Comparison of ENCODE assay signal across 9 cellular contexts in genomic region chr1:2108213-2108876, GRCh38.
DNase-seq lines count a peak whose midpoint lies in the region; ATAC-seq and TF ChIP-seq lines count a peak whose summit lies in the region.
"Had no signal": no experiment of that assay in that cellular context is flagged by ENCODE, and none has a peak within 500 bp of the region (broad histone marks: within the 10 kb centered on the region; RNA-seq: fewer than 3 reads in every experiment).

No MANE protein-coding gene starts in this region.

- H3K4me1 ChIP-seq in iPS DF 6.9 (ENCODE audit: control insufficient read depth, insufficient read depth, low read length), result peaks cover 3% of the 10 kb centered on the region; the same call in 1 of the 2 replicates

- H3K4me3 ChIP-seq in GM12875 (ENCODE audit: low read depth, low read length) (no peak overlapping the region), WERI-Rb-1 (ENCODE audit: low read depth, low read length) (no peak overlapping the region), iPS DF 6.9 (ENCODE audit: low read length) (no peak overlapping the region)

- ATAC-seq in HG03045 (IDR thresholded peaks at IDR 0.05; ENCODE audit: unreplicated experiment), result no peak

- WGBS in iPS DF 6.9 (ENCODE audit: insufficient coverage, insufficient read length), result no CpG with 5 or more reads among the region's 33 CpGs

- no peaks in the 10 kb centered on the region for H3K36me3 ChIP-seq in WERI-Rb-1
- H3K36me3 ChIP-seq in iPS DF 6.9 (ENCODE audit: control insufficient read depth, insufficient read depth, low read length), result peaks cover 3% of the 10 kb centered on the region; the same call in 1 of the 2 replicates

- peak; percentile 28; the same call in 1 of the 2 replicates for TF ChIP-seq CTCF in GM12875 (IDR thresholded peaks at IDR 0.05; ENCODE audit: borderline replicate concordance, insufficient read depth, low read depth, low read length)
- TF ChIP-seq CTCF in WERI-Rb-1 (IDR thresholded peaks at IDR 0.05; ENCODE audit: low read depth, low read length), result peak; percentile 85

- H3K27me3 ChIP-seq in WERI-Rb-1 (ENCODE audit: insufficient read depth, low read depth, severe bottlenecking) (no peaks in the 10 kb centered on the region), iPS DF 6.9 (ENCODE audit: control insufficient read depth, insufficient read depth, low read length) (no peaks in the 10 kb centered on the region)

- H3K9me3 ChIP-seq in WERI-Rb-1 (ENCODE audit: severe bottlenecking) (no peaks in the 10 kb centered on the region), iPS DF 6.9 (ENCODE audit: control insufficient read depth, insufficient read depth, low read length) (no peaks in the 10 kb centered on the region)

- H3K27ac ChIP-seq in WERI-Rb-1 (no peak overlapping the region), iPS DF 6.9 (ENCODE audit: low read length) (no peak overlapping the region)

- DNase-seq in AG08395 (ENCODE audit: low spot score), result peak; percentile 70
- peak; percentile 84 for DNase-seq in WERI-Rb-1
- peak; percentile 33 for DNase-seq in iPS DF 6.9 (ENCODE audit: low read depth, low spot score)
- no peak for DNase-seq in GM19240 (ENCODE audit: insufficient read length, low spot score)
- no peak for DNase-seq in NCI-H1105 treated with DMSO at 0.1 percent for 48 hours (lab: John Stamatoyannopoulos, UW)
- no peak for DNase-seq in stimulated activated naive CD4-positive, alpha-beta T cell treated with Interleukin-2 at 50 U/mL for 16 hours (lab: John Stamatoyannopoulos, UW)
- DNase-seq: activated CD8-positive, alpha-beta memory T cell treated with anti-CD3 and anti-CD28 coated beads, Interleukin-2, amount 50 U/mL, for 48 hours had no signal

Comparison
In these comparisons a context has a peak if more than half of its experiments do, and no peak if none do; other contexts are left out.
1. DNase-seq: peak in AG08395 (single experiment), WERI-Rb-1 (single experiment) and iPS DF 6.9 (single experiment); none in GM19240 (single experiment), NCI-H1105 treated with DMSO at 0.1 percent for 48 hours (single experiment) and stimulated activated naive CD4-positive, alpha-beta T cell treated with Interleukin-2 at 50 U/mL for 16 hours (single experiment).